Comparison of ENCODE assay signal across 8 cellular contexts in the genomic region with DNA sequence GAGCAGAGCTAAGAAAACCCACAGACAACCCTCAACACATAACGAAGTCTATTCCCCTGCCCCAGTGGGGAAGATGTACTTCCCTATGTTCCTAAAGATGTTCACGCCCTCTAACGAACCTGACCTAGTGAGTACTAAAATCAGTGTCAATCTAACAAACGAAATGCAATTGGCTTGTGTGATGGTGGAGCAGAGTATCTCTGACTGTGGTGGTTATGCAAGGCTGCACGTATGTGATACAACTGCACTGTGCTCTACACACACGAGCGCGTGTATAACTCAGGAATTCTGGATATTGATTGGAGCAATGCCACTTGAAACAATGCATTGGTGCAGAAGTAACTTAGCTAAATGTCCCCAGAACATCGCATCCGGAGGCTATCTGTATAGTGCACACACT. TPM values are rescaled to one million over a fixed set of nuclear protein-coding genes. Genes with fewer than 3 reads are reported as not detected.
DNase-seq lines count a peak whose midpoint lies in the region; ATAC-seq and TF ChIP-seq lines count a peak whose summit lies in the region.

No MANE protein-coding gene starts in this region.

- H3K9me3 Mint-ChIP-seq in natural killer cell: no peaks in the 10 kb centered on the region

- no peaks in the 10 kb centered on the region for H3K27me3 ChIP-seq in ectodermal cell (ENCODE audit: control insufficient read depth, insufficient read depth, low read length, poor library complexity, severe bottlenecking)

- no peak overlapping the region for H3K27ac ChIP-seq in ectodermal cell (ENCODE audit: insufficient read depth, low read depth, low read length, poor library complexity, severe bottlenecking)

- peak overlapping the region; percentile 73 to 92 for H3K27ac Mint-ChIP-seq in natural killer cell

- ATAC-seq in natural killer cell: no peak
- ATAC-seq in GM21723 (IDR thresholded peaks at IDR 0.05; ENCODE audit: unreplicated experiment): no peak
- ATAC-seq in activated CD4-positive, CD25-positive, alpha-beta regulatory T cell treated with anti-CD3 and anti-CD28 coated beads, Interleukin-2, amount 50 U/mL, for 24 hours: no peak
- no peak for ATAC-seq in HG02870 (IDR thresholded peaks at IDR 0.05; ENCODE audit: unreplicated experiment)

- H3K9me3 ChIP-seq in ectodermal cell (ENCODE audit: control insufficient read depth, low read length): no peaks in the 10 kb centered on the region

- intact Hi-C loops in natural killer cell (cut with micrococcal nuclease): no loop called here

- peaks cover 15% of the 10 kb centered on the region for H3K36me3 ChIP-seq in ectodermal cell (ENCODE audit: control insufficient read depth, insufficient read depth, low read length)

- peaks cover 9% of the 10 kb centered on the region for H3K4me1 ChIP-seq in ectodermal cell (ENCODE audit: control insufficient read depth, insufficient read depth, low read length)

- peaks cover 29 to 42% of the 10 kb centered on the region in 2 donors for H3K4me1 Mint-ChIP-seq in natural killer cell

- no peaks in the 10 kb centered on the region for H3K27me3 Mint-ChIP-seq in natural killer cell (ENCODE audit: low read depth in 2 of 2)

- H3K4me3 ChIP-seq in ectodermal cell (ENCODE audit: insufficient read depth, low read depth, low read length): peak overlapping the region; percentile 92

- TF ChIP-seq CTCF in natural killer cell (IDR thresholded peaks at IDR 0.05): no peak

- DNase-seq in ELR (ENCODE audit: low read depth) (peak; percentile 29), NOMO-1 (lab: John Stamatoyannopoulos, UW; ENCODE audit: unreplicated experiment in 2 of 2) (peak; percentile 35 to 43), natural killer cell (no peak), NCI-H774 (lab: John Stamatoyannopoulos, UW) (no peak)

- 64% methylated on average over 10 of the region's 10 CpGs for WGBS in ectodermal cell, 2 experiments

- H3K36me3 Mint-ChIP-seq in natural killer cell: peaks cover 5% of the 10 kb centered on the region

- peak overlapping the region; percentile 89 for H3K4me3 Mint-ChIP-seq in natural killer cell

RNA-seq across cellular contexts. Expression of a gene that starts 1.3 kb away (rescaled TPM):
- 10.4 TPM for polyA plus RNA-seq in ectodermal cell (2013, experiment 1 of 4)
- polyA plus RNA-seq in ectodermal cell (2013, experiment 2 of 4): 9.7 TPM
- polyA plus RNA-seq in ectodermal cell (2013, experiment 3 of 4): 8.2 TPM
- 9.5 TPM for polyA plus RNA-seq in ectodermal cell (2013, experiment 4 of 4)
- 1 to 10 TPM; 2.6 to 3.1 (median 3.0) TPM for total RNA-seq in natural killer cell

RNA-seq across cellular contexts. Expression of a gene that starts 1.7 kb away (rescaled TPM):
- polyA plus RNA-seq in ectodermal cell (2013, experiment 1 of 4): 43.7 TPM
- 42.5 TPM for polyA plus RNA-seq in ectodermal cell (2013, experiment 2 of 4)
- polyA plus RNA-seq in ectodermal cell (2013, experiment 3 of 4): 39.4 TPM
- 40.8 TPM for polyA plus RNA-seq in ectodermal cell (2013, experiment 4 of 4)
- 10 to 100 TPM; 49.3 to 64.9 (median 62.7) TPM for total RNA-seq in natural killer cell

Comparison
In these comparisons a context has a peak if more than half of its experiments do, and no peak if none do; other contexts are left out.
1. DNase-seq: peak in ELR (single experiment) and NOMO-1 (2 of 2); none in natural killer cell (single experiment) and NCI-H774 (single experiment).